ENCODE assay signal across 12 cellular contexts in genomic region chr13:95275322-95276118, GRCh38. TPM values are rescaled to one million over a fixed set of nuclear protein-coding genes. Genes with fewer than 3 reads are reported as not detected.
DNase-seq lines count a peak whose midpoint lies in the region; ATAC-seq and TF ChIP-seq lines count a peak whose summit lies in the region.
"Had no signal": no experiment of that assay in that cellular context is flagged by ENCODE, and none has a peak within 500 bp of the region (broad histone marks: within the 10 kb centered on the region; RNA-seq: fewer than 3 reads in every experiment).

No MANE protein-coding gene starts in this region.

- H3K4me1 ChIP-seq in endodermal cell (ENCODE audit: control insufficient read depth, insufficient read depth, low read length) = peaks cover 11% of the 10 kb centered on the region

- no peak overlapping the region for H3K4me3 Mint-ChIP-seq in endodermal cell
- H3K4me3 Mint-ChIP-seq in nephron = peak overlapping the region in 1 of 3 experiments; percentile 8
- no peak overlapping the region for H3K4me3 Mint-ChIP-seq in activated CD4-positive, alpha-beta T cell treated with anti-CD3 and anti-CD28 coated beads, Interleukin-2, amount 10 ng/mL, durations not matched to agents 24 days and 14 days
- H3K4me3 Mint-ChIP-seq: CD4-positive, CD25-positive, alpha-beta regulatory T cell; T-helper 1 cell treated with Interleukin-12 subunit alpha and Interleukin-12 subunit beta and Interleukin-4 antibody, amounts not matched to agents 30 μg/mL and 1 μg/mL, for 36 hours had no signal

- no peak overlapping the region for H3K27ac ChIP-seq in endodermal cell (ENCODE audit: low read depth, low read length)
- H3K27ac ChIP-seq: neutrophil had no signal

- H3K9me3 ChIP-seq in endodermal cell (ENCODE audit: control insufficient read depth, low read length) = no peaks in the 10 kb centered on the region
- H3K9me3 ChIP-seq: neutrophil had no signal

- TF ChIP-seq CTCF in endodermal cell (conservative IDR thresholded peaks at IDR 0.05) (no peak), nephron (IDR thresholded peaks at IDR 0.05; ENCODE audit: unreplicated experiment in 3 of 3) (no peak)

- no peaks in the 10 kb centered on the region for H3K27me3 ChIP-seq in endodermal cell (ENCODE audit: control insufficient read depth, insufficient read depth, low read length, poor library complexity, severe bottlenecking)
- H3K27me3 ChIP-seq: neutrophil had no signal

- intact Hi-C loops in activated CD4-positive, alpha-beta T cell treated with anti-CD3 and anti-CD28 coated beads, Interleukin-2, amount 10 ng/mL, durations not matched to agents 24 days and 14 days (cut with micrococcal nuclease) = no loop called here

- H3K27ac Mint-ChIP-seq in endodermal cell (peak overlapping the region; percentile 48), nephron (peak overlapping the region; percentile 90 to 93 (median 93))
- no peak overlapping the region for H3K27ac Mint-ChIP-seq in activated CD4-positive, alpha-beta T cell treated with anti-CD3 and anti-CD28 coated beads, Interleukin-2, amount 10 ng/mL, durations not matched to agents 24 days and 14 days
- H3K27ac Mint-ChIP-seq: T-helper 1 cell treated with Interleukin-12 subunit alpha and Interleukin-12 subunit beta and Interleukin-4 antibody, amounts not matched to agents 30 μg/mL and 1 μg/mL, for 36 hours had no signal

- H3K27me3 Mint-ChIP-seq in endodermal cell (ENCODE audit: insufficient read depth) (no peaks in the 10 kb centered on the region), nephron (ENCODE audit: low read depth) (peaks cover 3% of the 10 kb centered on the region)
- H3K27me3 Mint-ChIP-seq in activated CD4-positive, alpha-beta T cell treated with anti-CD3 and anti-CD28 coated beads, Interleukin-2, amount 10 ng/mL, durations not matched to agents 24 days and 14 days = no peaks in the 10 kb centered on the region
- H3K27me3 Mint-ChIP-seq: CD4-positive, CD25-positive, alpha-beta regulatory T cell had no signal

- H3K4me3 ChIP-seq in endodermal cell (ENCODE audit: low read length) = no peak overlapping the region

- H3K4me1 Mint-ChIP-seq in endodermal cell (peaks cover 63% of the 10 kb centered on the region), nephron (peaks cover 52% of the 10 kb centered on the region)
- peaks cover under 1% of the 10 kb centered on the region for H3K4me1 Mint-ChIP-seq in activated CD4-positive, alpha-beta T cell treated with anti-CD3 and anti-CD28 coated beads, Interleukin-2, amount 10 ng/mL, durations not matched to agents 24 days and 14 days

- no peak for ATAC-seq in GM18861 (IDR thresholded peaks at IDR 0.05; ENCODE audit: unreplicated experiment)

- H3K9me3 Mint-ChIP-seq in endodermal cell (no peaks in the 10 kb centered on the region), nephron (no peaks in the 10 kb centered on the region)
- no peaks in the 10 kb centered on the region for H3K9me3 Mint-ChIP-seq in activated CD4-positive, alpha-beta T cell treated with anti-CD3 and anti-CD28 coated beads, Interleukin-2, amount 10 ng/mL, durations not matched to agents 24 days and 14 days
- H3K9me3 Mint-ChIP-seq: CD4-positive, CD25-positive, alpha-beta regulatory T cell; T-helper 1 cell treated with Interleukin-12 subunit alpha and Interleukin-12 subunit beta and Interleukin-4 antibody, amounts not matched to agents 30 μg/mL and 1 μg/mL, for 36 hours had no signal

- DNase-seq in COR-L47 (lab: John Stamatoyannopoulos, UW) (peak; percentile 71), NCI-H1105 (lab: John Stamatoyannopoulos, UW) (peak; percentile 29), endodermal cell (no peak), cerebellar nuclear complex (lab: John Stamatoyannopoulos, UW) (no peak)
- no peak for DNase-seq in activated CD4-positive, alpha-beta T cell treated with anti-CD3 and anti-CD28 coated beads for 1 hour
- DNase-seq in activated CD4-positive, alpha-beta T cell treated with anti-CD3 and anti-CD28 coated beads, Interleukin-2, amount 10 ng/mL, durations not matched to agents 24 days and 14 days = no peak
- DNase-seq: CD4-positive, CD25-positive, alpha-beta regulatory T cell; stimulated activated CD4-positive, alpha-beta T cell treated with anti-CD3 and anti-CD28 coated beads, Interleukin-2, amount 100 ng/mL, for 48 hours had no signal

- WGBS in endodermal cell (ENCODE audit: insufficient coverage in 1 of 2, insufficient read length in 1 of 2), 2 experiments = 98% methylated on average over 4 of the region's 4 CpGs

- H3K36me3 Mint-ChIP-seq in endodermal cell (ENCODE audit: low read depth) (peaks cover 27% of the 10 kb centered on the region), nephron (ENCODE audit: low read depth) (no peaks in the 10 kb centered on the region)
- no peaks in the 10 kb centered on the region for H3K36me3 Mint-ChIP-seq in activated CD4-positive, alpha-beta T cell treated with anti-CD3 and anti-CD28 coated beads, Interleukin-2, amount 10 ng/mL, durations not matched to agents 24 days and 14 days (ENCODE audit: low read depth)

- H3K9ac ChIP-seq in endodermal cell (ENCODE audit: extremely low read depth, low read length, poor library complexity, severe bottlenecking) = no peak overlapping the region

- peaks cover 15% of the 10 kb centered on the region for H3K36me3 ChIP-seq in endodermal cell (ENCODE audit: control insufficient read depth, insufficient read depth, low read length)
- H3K36me3 ChIP-seq: neutrophil had no signal

RNA-seq across cellular contexts. Expression of gene ABCC4, which starts 25.7 kb away (rescaled TPM):
- total RNA-seq in endodermal cell = 100 to 1,000 TPM; 119 to 144 TPM
- polyA plus RNA-seq in endodermal cell (2013, experiment 1 of 2) = 12.1 TPM
- 14.2 TPM for polyA plus RNA-seq in endodermal cell (2013, experiment 2 of 2)
- 19.6 and 20.9 TPM in 2 replicates for total RNA-seq in activated CD4-positive, alpha-beta T cell treated with anti-CD3 and anti-CD28 coated beads, Interleukin-2, amount 10 ng/mL, durations not matched to agents 24 days and 14 days

Comparison
In these comparisons a context has a peak if more than half of its experiments do, and no peak if none do; other contexts are left out.
1. DNase-seq: peak in COR-L47 (single experiment) and NCI-H1105 (single experiment); none in endodermal cell (single experiment), cerebellar nuclear complex (0 of 2), activated CD4-positive, alpha-beta T cell treated with anti-CD3 and anti-CD28 coated beads for 1 hour (single experiment) and activated CD4-positive, alpha-beta T cell treated with anti-CD3 and anti-CD28 coated beads, Interleukin-2, amount 10 ng/mL, durations not matched to agents 24 days and 14 days (single experiment).